Comparison of ENCODE assay signal across 10 cellular contexts in the genomic region with DNA sequence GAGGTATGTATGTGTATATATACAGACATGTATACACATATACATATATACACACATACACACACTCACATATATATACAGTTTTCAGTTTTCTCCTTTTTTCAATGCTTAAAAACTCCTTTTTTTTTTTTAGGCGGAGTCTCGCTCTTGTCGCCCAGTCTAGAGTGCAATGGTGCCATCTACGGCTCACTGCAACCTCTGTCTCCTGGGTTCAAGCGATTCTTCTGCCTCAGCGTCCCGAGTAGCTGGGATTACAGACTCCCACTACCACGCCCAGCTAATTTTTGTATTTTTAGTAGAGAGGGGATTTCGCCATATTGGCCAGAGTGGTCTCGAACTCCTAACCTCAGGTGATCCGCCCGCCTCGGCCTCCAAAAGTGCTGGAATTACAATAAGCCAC. TPM values are rescaled to one million over a fixed set of nuclear protein-coding genes. Genes with fewer than 3 reads are reported as not detected.
DNase-seq lines count a peak whose midpoint lies in the region; ATAC-seq, FAIRE-seq and TF ChIP-seq lines count a peak whose summit lies in the region.
"Had no signal": no experiment of that assay in that cellular context is flagged by ENCODE, and none has a peak within 500 bp of the region (broad histone marks: within the 10 kb centered on the region; RNA-seq: fewer than 3 reads in every experiment).

No MANE protein-coding gene starts in this region.

- H3K36me3 Mint-ChIP-seq in activated T-cell treated with anti-CD3 and anti-CD28 coated beads, Interleukin-2, amount 50 U/mL, for 72 hours (ENCODE audit: insufficient read depth in 2 of 2) = no peaks in the 10 kb centered on the region
- peaks cover 5% of the 10 kb centered on the region for H3K36me3 Mint-ChIP-seq in glutamatergic neuron (ENCODE audit: unreplicated experiment)

- H3K9ac ChIP-seq in HUES48 (ENCODE audit: low read depth, low read length) = peak overlapping the region; percentile 61; the same call in 1 of the 2 replicates

- peak overlapping the region; percentile 87 to 89 for H3K4me3 Mint-ChIP-seq in activated T-cell treated with anti-CD3 and anti-CD28 coated beads, Interleukin-2, amount 50 U/mL, for 72 hours
- H3K4me3 Mint-ChIP-seq in glutamatergic neuron (ENCODE audit: unreplicated experiment) = peak overlapping the region; percentile 83

- H3K4me3 ChIP-seq in HUES48 (ENCODE audit: low read depth, low read length) (peak overlapping the region; percentile 75), small intestine (ENCODE audit: low read depth in 1 of 2, low read length in 2 of 2) (peak overlapping the region in 1 of 2 donors; percentile 64)

- H3K9me3 ChIP-seq in HUES48 (ENCODE audit: control insufficient read depth, insufficient read depth, low read length) (no peaks in the 10 kb centered on the region), small intestine (ENCODE audit: control insufficient read depth, low read depth) (no peaks in the 10 kb centered on the region)
- H3K9me3 ChIP-seq: heart left ventricle had no signal

- peaks cover 17% of the 10 kb centered on the region for H3K4me1 Mint-ChIP-seq in activated T-cell treated with anti-CD3 and anti-CD28 coated beads, Interleukin-2, amount 50 U/mL, for 72 hours (ENCODE audit: low read depth)
- H3K4me1 Mint-ChIP-seq in glutamatergic neuron (ENCODE audit: low read depth, unreplicated experiment) = peaks cover 4% of the 10 kb centered on the region

- ATAC-seq in activated T-cell treated with anti-CD3 and anti-CD28 coated beads, Interleukin-2, amount 50 U/mL, for 72 hours (replicated peaks in 1 of 2) = peak; percentile 43 to 55
- ATAC-seq in HG03108 (IDR thresholded peaks at IDR 0.05; ENCODE audit: unreplicated experiment) = no peak

- H3K4me1 ChIP-seq in HUES48 (ENCODE audit: control insufficient read depth, insufficient read depth, low read length) = peaks cover 20% of the 10 kb centered on the region
- H3K4me1 ChIP-seq in small intestine (ENCODE audit: control insufficient read depth in 2 of 2, insufficient read depth in 1 of 2, low read depth in 1 of 2, low read length in 1 of 2) = peaks cover 0 to 4% of the 10 kb centered on the region in 2 donors

- H3K27ac Mint-ChIP-seq in activated T-cell treated with anti-CD3 and anti-CD28 coated beads, Interleukin-2, amount 50 U/mL, for 72 hours = no peak overlapping the region
- no peak overlapping the region for H3K27ac Mint-ChIP-seq in glutamatergic neuron (ENCODE audit: unreplicated experiment)

- no peak for DNase-seq in activated T-cell treated with anti-CD3 and anti-CD28 coated beads, Interleukin-2, amount 50 U/mL, for 72 hours
- DNase-seq in glutamatergic neuron (no peak), small intestine (peak; percentile 52), NCI-H2029 treated with DMSO at 0.1 percent for 48 hours (lab: John Stamatoyannopoulos, UW) (no peak), GM19238 (ENCODE audit: insufficient read length, low spot score) (no peak), NCI-H82 (lab: John Stamatoyannopoulos, UW) (no peak)
- DNase-seq: KBM-7 had no signal

- H3K27me3 Mint-ChIP-seq in activated T-cell treated with anti-CD3 and anti-CD28 coated beads, Interleukin-2, amount 50 U/mL, for 72 hours (ENCODE audit: low read depth) = peaks cover 7% of the 10 kb centered on the region
- H3K27me3 Mint-ChIP-seq in glutamatergic neuron (ENCODE audit: unreplicated experiment) = peaks cover 20% of the 10 kb centered on the region

- H3K9me3 Mint-ChIP-seq in activated T-cell treated with anti-CD3 and anti-CD28 coated beads, Interleukin-2, amount 50 U/mL, for 72 hours = no peaks in the 10 kb centered on the region
- H3K9me3 Mint-ChIP-seq in glutamatergic neuron (ENCODE audit: unreplicated experiment) = peaks cover 9% of the 10 kb centered on the region

- TF ChIP-seq CTCF in glutamatergic neuron (IDR thresholded peaks at IDR 0.05; ENCODE audit: partially characterized antibody, unreplicated experiment) = no peak

- 20 to 49% (median 34%) methylated on average over 13 of the region's 13 CpGs for WGBS in small intestine, 3 donors

- no peak overlapping the region for H3K27ac ChIP-seq in HUES48 (ENCODE audit: low read depth, low read length)
- peak overlapping the region; percentile 70 to 80 for H3K27ac ChIP-seq in small intestine (ENCODE audit: low read depth in 1 of 2, low read length in 1 of 2)
- H3K27ac ChIP-seq: heart left ventricle had no signal

- H3K27me3 ChIP-seq in HUES48 (ENCODE audit: control insufficient read depth, insufficient read depth, low read length) = peaks cover 9% of the 10 kb centered on the region
- H3K27me3 ChIP-seq in small intestine (ENCODE audit: control insufficient read depth in 2 of 2, insufficient read depth in 2 of 2, low read length in 2 of 2) = no peaks in the 10 kb centered on the region

- no peaks in the 10 kb centered on the region for H3K36me3 ChIP-seq in HUES48 (ENCODE audit: control insufficient read depth, insufficient read depth, low read length)
- H3K36me3 ChIP-seq in small intestine (ENCODE audit: control insufficient read depth in 2 of 2, insufficient read depth in 2 of 2, low read length in 2 of 2) = no peaks in the 10 kb centered on the region

- no peak for FAIRE-seq in small intestine (lab: Jason Lieb, UNC)

RNA-seq across cellular contexts. Expression of a gene that starts 27.0 kb away (rescaled TPM):
- under 1 TPM; 0.07 to 0.24 TPM for total RNA-seq in activated T-cell treated with anti-CD3 and anti-CD28 coated beads, Interleukin-2, amount 50 U/mL, for 72 hours
- total RNA-seq in glutamatergic neuron (ENCODE audit: unreplicated experiment) = 0.27 TPM
- polyA plus RNA-seq in small intestine = under 1 TPM in 2 of 3 donors, not detected in 1; 0.07 to 0.27 TPM

RNA-seq across cellular contexts. Expression of a gene that starts 30.7 kb away (rescaled TPM):
- total RNA-seq in activated T-cell treated with anti-CD3 and anti-CD28 coated beads, Interleukin-2, amount 50 U/mL, for 72 hours = 1 to 10 TPM; 2.6 to 5.2 TPM
- total RNA-seq in glutamatergic neuron (ENCODE audit: unreplicated experiment) = not detected
- polyA plus RNA-seq in small intestine = 100 to 1,000 TPM in 2 of 3 donors, 10 to 100 TPM in 1; 30.9 to 114 (median 111) TPM
